15 cellular contexts compared by ENCODE assay signal in the genomic region with DNA sequence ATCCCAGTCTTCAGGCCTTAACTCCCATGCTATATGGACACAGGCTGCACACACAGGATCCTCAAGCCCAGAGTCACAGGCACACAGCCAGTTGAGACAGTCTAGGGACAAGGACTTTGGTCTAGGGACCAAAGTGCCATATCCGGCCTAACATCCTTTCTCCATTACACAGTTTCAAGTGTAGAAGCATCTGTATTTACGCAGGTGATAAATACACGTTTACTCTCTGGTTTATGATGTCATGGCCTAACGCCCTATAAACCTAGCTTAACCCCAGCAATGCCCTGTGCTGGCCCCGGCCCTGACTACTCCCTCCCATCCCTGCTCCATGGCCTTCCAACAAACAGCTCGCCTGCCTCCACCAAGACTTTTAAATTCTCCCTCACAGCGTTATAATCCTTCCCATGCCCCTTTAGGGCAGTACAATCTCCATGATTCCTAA. TPM values are rescaled to one million over a fixed set of nuclear protein-coding genes. Genes with fewer than 3 reads are reported as not detected.
DNase-seq lines count a peak whose midpoint lies in the region; ATAC-seq, FAIRE-seq and TF ChIP-seq lines count a peak whose summit lies in the region.
"Had no signal": no experiment of that assay in that cellular context is flagged by ENCODE, and none has a peak within 500 bp of the region (broad histone marks: within the 10 kb centered on the region; RNA-seq: fewer than 3 reads in every experiment).

No MANE protein-coding gene starts in this region.

- peak; percentile 60 to 82; a peak in 3 of 4 replicates for TF ChIP-seq EP300 in HepG2 (IDR thresholded peaks at IDR 0.05; ENCODE audit: low read depth in 2 of 2, low read length in 2 of 2)
- peak; percentile 72 for TF ChIP-seq EP300 in HepG2 (CRISPR knock-in tag; IDR thresholded peaks at IDR 0.05; ENCODE audit: borderline replicate concordance)

- H3K4me1 ChIP-seq in HepG2 (ENCODE audit: insufficient read depth, low read length) (peaks cover 87% of the 10 kb centered on the region), stomach smooth muscle (ENCODE audit: control insufficient read depth, insufficient read depth, low read length) (peaks cover 92% of the 10 kb centered on the region)

- CTCF ChIA-PET in HepG2 (lab: Yijun Ruan, JAX; ENCODE audit: low intra/inter-chr PET ratio, low total read pairs) = no interaction called here

- H3K27me3 ChIP-seq in HepG2 (ENCODE audit: control insufficient read depth in 1 of 2, insufficient read depth in 2 of 2, low read length in 2 of 2) (no peaks in the 10 kb centered on the region), stomach smooth muscle (ENCODE audit: control insufficient read depth in 1 of 2, insufficient read depth in 2 of 2, low read length in 2 of 2) (no peaks in the 10 kb centered on the region)
- H3K27me3 ChIP-seq: SJCRH30 had no signal

- no peak for TF ChIP-seq POLR2A in HepG2 (IDR thresholded peaks at IDR 0.05; ENCODE audit: insufficient read depth in 1 of 2, low read depth in 2 of 2, low read length in 2 of 2)

- ATAC-seq in HepG2 (peak; percentile 2; the same call in 2 of the 3 replicates), HG03565 (IDR thresholded peaks at IDR 0.05; ENCODE audit: unreplicated experiment) (no peak), GM21576 (IDR thresholded peaks at IDR 0.05; ENCODE audit: unreplicated experiment) (no peak)
- ATAC-seq: naive thymus-derived CD4-positive, alpha-beta T cell; stimulated activated effector memory CD8-positive, alpha-beta T cell treated with anti-CD3 and anti-CD28 coated beads, Interleukin-12 subunit alpha, Interleukin-12 subunit beta, amount 100 ng/mL, for 72 hours had no signal

- no peak for TF ChIP-seq CTCF in HepG2 (CRISPR knock-in tag; IDR thresholded peaks at IDR 0.05)

- H3K4me3 ChIP-seq in HepG2 (replicated peaks in 1 of 3; ENCODE audit: insufficient read depth in 1 of 3, low read depth in 2 of 3, low read length in 3 of 3) (no peak overlapping the region), stomach smooth muscle (ENCODE audit: low read length in 2 of 2) (peak overlapping the region in 1 of 2 donors; percentile 4)
- H3K4me3 ChIP-seq: SJCRH30 had no signal

- H3K27ac ChIP-seq in HepG2 (ENCODE audit: extremely low read length, insufficient read depth, low read length) (peak overlapping the region; percentile 98), stomach smooth muscle (ENCODE audit: low read length) (peak overlapping the region; percentile 99)
- H3K27ac ChIP-seq: SJCRH30 had no signal

- POLR2A ChIA-PET in HepG2 (lab: Yijun Ruan, JAX) = interaction anchor here (0.7 to 4.6 kb wide), 13 partner anchors 9 to 934 kb away, joined by 3 to 35 read pairs (median 4); a partner anchor contains a TSS

- H2AFZ ChIP-seq in HepG2 (ENCODE audit: low read length) = no peak overlapping the region

- intact Hi-C loops in HepG2 (cut with micrococcal nuclease; ENCODE audit: unreplicated experiment) = loop anchor here (1.0 kb wide), 1 partner anchor 9 kb away; no protein-coding TSS in a partner anchor

- no TSS peak for BruUV-seq in HepG2 (replicated peaks; lab: Mats Ljungman, UMichigan)

- H3K36me3 ChIP-seq in HepG2 (replicated peaks in 1 of 2; ENCODE audit: control insufficient read depth in 1 of 2, insufficient read depth in 2 of 2, low read length in 2 of 2) (no peaks in the 10 kb centered on the region), stomach smooth muscle (ENCODE audit: control insufficient read depth in 2 of 2, insufficient read depth in 2 of 2, low read length in 2 of 2) (no peaks in the 10 kb centered on the region)
- H3K36me3 ChIP-seq: SJCRH30 had no signal

- H4K20me1 ChIP-seq in HepG2 (ENCODE audit: insufficient read depth, low read length) = no peaks in the 10 kb centered on the region

- peak overlapping the region; percentile 54 for H3K4me2 ChIP-seq in HepG2 (ENCODE audit: low read depth, low read length)

- 21% methylated on average over 7 of the region's 7 CpGs for WGBS in HepG2 (ENCODE audit: low lambda C conversion rate)

- peak; percentile 91 for FAIRE-seq in HepG2 (lab: Jason Lieb, UNC)
- FAIRE-seq: astrocyte had no signal

- TF ChIP-seq RAD21 in HepG2 (CRISPR knock-in tag; IDR thresholded peaks at IDR 0.05) = no peak

- DNase-seq in HuH-7.5 (ENCODE audit: low spot score) (peak; percentile 51), SW480 (ENCODE audit: low spot score) (peak; percentile 21), HepG2 (ENCODE audit: low spot score) (peak; percentile 86)
- no peak for DNase-seq in activated naive CD4-positive, alpha-beta T cell (lab: John Stamatoyannopoulos, UW)
- DNase-seq: activated B cell treated with CpG ODN at 0.5 μM for 24 hours; activated T-cell treated with anti-CD3 and anti-CD28 coated beads, Interleukin-2, amount 50 U/mL, for 1 hour; Karpas-422; naive thymus-derived CD4-positive, alpha-beta T cell; NCI-H226; SJCRH30 had no signal

- in situ Hi-C loops in HepG2 (cut with HindIII; ENCODE audit: extremely low pct_ligation_motif_present, low pct_unique_long_range_greater_than_20kb) = no loop called here

- H3K9me3 ChIP-seq in HepG2 (ENCODE audit: low read length) (no peaks in the 10 kb centered on the region), stomach smooth muscle (ENCODE audit: control insufficient read depth in 2 of 2, low read length in 2 of 2) (no peaks in the 10 kb centered on the region)
- H3K9me3 ChIP-seq: SJCRH30 had no signal

- H3K9ac ChIP-seq in HepG2 (ENCODE audit: insufficient read depth, low read depth, low read length) (peak overlapping the region; percentile 45), stomach smooth muscle (ENCODE audit: low read length in 2 of 2) (peak overlapping the region; percentile 35 to 47)

- H3K79me2 ChIP-seq in HepG2 (ENCODE audit: insufficient read depth, low read length) = no peaks in the 10 kb centered on the region

TF ChIP-seq in HepG2, 621 proteins besides CTCF, POLR2A, EP300 and RAD21 (continues in another document):
- peak; percentile 75 for TF ChIP-seq TBX2 (CRISPR knock-in tag; IDR thresholded peaks at IDR 0.05; ENCODE audit: borderline replicate concordance)
- TF ChIP-seq ELF1 (CRISPR knock-in tag; IDR thresholded peaks at IDR 0.05) = peak; percentile 42
- TF ChIP-seq, protein P1, sequence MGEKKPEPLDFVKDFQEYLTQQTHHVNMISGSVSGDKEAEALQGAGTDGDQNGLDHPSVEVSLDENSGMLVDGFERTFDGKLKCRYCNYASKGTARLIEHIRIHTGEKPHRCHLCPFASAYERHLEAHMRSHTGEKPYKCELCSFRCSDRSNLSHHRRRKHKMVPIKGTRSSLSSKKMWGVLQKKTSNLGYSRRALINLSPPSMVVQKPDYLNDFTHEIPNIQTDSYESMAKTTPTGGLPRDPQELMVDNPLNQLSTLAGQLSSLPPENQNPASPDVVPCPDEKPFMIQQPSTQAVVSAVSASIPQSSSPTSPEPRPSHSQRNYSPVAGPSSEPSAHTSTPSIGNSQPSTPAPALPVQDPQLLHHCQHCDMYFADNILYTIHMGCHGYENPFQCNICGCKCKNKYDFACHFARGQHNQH (CRISPR knock-in tag; IDR thresholded peaks at IDR 0.05) = peak; percentile 88

RNA-seq across cellular contexts. Expression of a gene that starts 17.1 kb away (rescaled TPM):
- 4.2 and 7.4 TPM in 2 replicates for total RNA-seq in HepG2 (2016; rRNA removed; fragmentation: Illumina TruSeq; extraction: Trizol)
- total RNA-seq in HepG2 (2016; cell fraction: cytosol; rRNA removed; fragmentation: Illumina TruSeq; extraction: Trizol; ENCODE audit: low read depth) = 4.1 and 4.7 TPM in 2 replicates
- total RNA-seq in HepG2 (2016; cell fraction: insoluble cytoplasmic fraction; rRNA removed; fragmentation: Illumina TruSeq; extraction: Trizol) = 3.5 and 7.9 TPM in 2 replicates
- 7.6 and 8.6 TPM in 2 replicates for total RNA-seq in HepG2 (2016; cell fraction: membrane; rRNA removed; fragmentation: Illumina TruSeq; extraction: Trizol)
- 9.6 and 11.9 TPM in 2 replicates for total RNA-seq in HepG2 (2016; cell fraction: nucleus; rRNA removed; fragmentation: Illumina TruSeq; extraction: Trizol)
- polyA plus RNA-seq in HepG2 (2011; rRNA removed) = 12.9 and 14.4 TPM in 2 replicates
- 8.1 and 8.6 TPM in 2 replicates for polyA plus RNA-seq in HepG2 (2011; cell fraction: cytosol; rRNA removed)
- polyA plus RNA-seq in HepG2 (2011; cell fraction: nucleus; rRNA removed) = 36.7 and 43.5 TPM in 2 replicates
- polyA plus RNA-seq in HepG2 (2012) = 9.8 and 10.2 TPM in 2 replicates
- polyA plus RNA-seq in HepG2 (2016; cell fraction: cytosol; fragmentation: Illumina TruSeq; extraction: Trizol; ENCODE audit: low read depth) = 9.4 and 11.1 TPM in 2 replicates
- 9.2 and 10.0 TPM in 2 replicates for polyA plus RNA-seq in HepG2 (2016; cell fraction: insoluble cytoplasmic fraction; fragmentation: Illumina TruSeq; extraction: Trizol; ENCODE audit: low read depth)
- polyA plus RNA-seq in HepG2 (2016; cell fraction: membrane; fragmentation: Illumina TruSeq; extraction: Trizol; ENCODE audit: low read depth) = 15.4 and 16.0 TPM in 2 replicates
- polyA plus RNA-seq in HepG2 (2016; cell fraction: nucleus; fragmentation: Illumina TruSeq; extraction: Trizol; ENCODE audit: insufficient read depth, low read depth) = 33.7 and 36.2 TPM in 2 replicates
- polyA minus RNA-seq in HepG2 (2011; rRNA and poly(A)+ RNA removed; ENCODE audit: low replicate concordance) = 2.9 and 6.8 TPM in 2 replicates
- 5.1 and 7.3 TPM in 2 replicates for polyA minus RNA-seq in HepG2 (2011; cell fraction: cytosol; rRNA and poly(A)+ RNA removed)
- polyA minus RNA-seq in HepG2 (2011; cell fraction: nucleus; rRNA and poly(A)+ RNA removed) = 6.6 and 8.2 TPM in 2 replicates
- total RNA-seq: activated B cell treated with CpG ODN at 0.5 μM for 24 hours had no signal
- polyA plus RNA-seq: naive thymus-derived CD4-positive, alpha-beta T cell had no signal

RNA-seq across cellular contexts. Expression of a gene that starts 50.0 kb away (rescaled TPM):
- total RNA-seq in HepG2 (2016; rRNA removed; fragmentation: Illumina TruSeq; extraction: Trizol) = 45.9 and 48.0 TPM in 2 replicates
- total RNA-seq in HepG2 (2016; cell fraction: cytosol; rRNA removed; fragmentation: Illumina TruSeq; extraction: Trizol; ENCODE audit: low read depth) = 8.8 and 10.8 TPM in 2 replicates
- 41.9 and 43.4 TPM in 2 replicates for total RNA-seq in HepG2 (2016; cell fraction: insoluble cytoplasmic fraction; rRNA removed; fragmentation: Illumina TruSeq; extraction: Trizol)
- 42.3 and 48.6 TPM in 2 replicates for total RNA-seq in HepG2 (2016; cell fraction: membrane; rRNA removed; fragmentation: Illumina TruSeq; extraction: Trizol)
- total RNA-seq in HepG2 (2016; cell fraction: nucleus; rRNA removed; fragmentation: Illumina TruSeq; extraction: Trizol) = 31.1 and 37.8 TPM in 2 replicates
- 41.3 and 49.7 TPM in 2 replicates for polyA plus RNA-seq in HepG2 (2011; rRNA removed)
- 27.7 and 34.7 TPM in 2 replicates for polyA plus RNA-seq in HepG2 (2011; cell fraction: cytosol; rRNA removed)
- 30.2 and 33.3 TPM in 2 replicates for polyA plus RNA-seq in HepG2 (2011; cell fraction: nucleus; rRNA removed)
- polyA plus RNA-seq in HepG2 (2012) = 38.9 and 45.7 TPM in 2 replicates
- polyA plus RNA-seq in HepG2 (2016; cell fraction: cytosol; fragmentation: Illumina TruSeq; extraction: Trizol; ENCODE audit: low read depth) = 7.1 and 7.4 TPM in 2 replicates
- polyA plus RNA-seq in HepG2 (2016; cell fraction: insoluble cytoplasmic fraction; fragmentation: Illumina TruSeq; extraction: Trizol; ENCODE audit: low read depth) = 34.8 and 42.4 TPM in 2 replicates
- 22.0 and 25.5 TPM in 2 replicates for polyA plus RNA-seq in HepG2 (2016; cell fraction: membrane; fragmentation: Illumina TruSeq; extraction: Trizol; ENCODE audit: low read depth)
- polyA plus RNA-seq in HepG2 (2016; cell fraction: nucleus; fragmentation: Illumina TruSeq; extraction: Trizol; ENCODE audit: insufficient read depth, low read depth) = 46.2 and 49.1 TPM in 2 replicates
- polyA minus RNA-seq in HepG2 (2011; rRNA and poly(A)+ RNA removed; ENCODE audit: low replicate concordance) = 41.4 and 56.9 TPM in 2 replicates
- 31.2 and 37.3 TPM in 2 replicates for polyA minus RNA-seq in HepG2 (2011; cell fraction: cytosol; rRNA and poly(A)+ RNA removed)
- 32.7 and 46.6 TPM in 2 replicates for polyA minus RNA-seq in HepG2 (2011; cell fraction: nucleus; rRNA and poly(A)+ RNA removed)

Comparison
In these comparisons a context has a peak if more than half of its experiments do, and no peak if none do; other contexts are left out.
1. DNase-seq: peak in HuH-7.5 (single experiment), SW480 (single experiment) and HepG2 (single experiment); none in activated naive CD4-positive, alpha-beta T cell (0 of 4).